Comparison of ENCODE assay signal across 1 cellular context in genomic region chr3:94115482-94115881, GRCh38.
TF ChIP-seq lines count a peak whose summit lies in the region.

No MANE protein-coding gene starts in this region.

TF ChIP-seq in HEK293, 187 proteins besides CTCF, POLR2A, EP300 and RAD21 (continued from another document):
- TF ChIP-seq KLF17 (tag by site-specific recombination; IDR thresholded peaks at IDR 0.05): no peak
- TF ChIP-seq MEIS1 (CRISPR knock-in tag; IDR thresholded peaks at IDR 0.05; ENCODE audit: borderline replicate concordance): no peak
- TF ChIP-seq ZNF561 (tag by site-specific recombination; IDR thresholded peaks at IDR 0.05; ENCODE audit: borderline replicate concordance): no peak
- no peak for TF ChIP-seq ZBTB48 (tag by site-specific recombination; IDR thresholded peaks at IDR 0.05)
- no peak for TF ChIP-seq YY2 (tag by site-specific recombination; IDR thresholded peaks at IDR 0.05)
- TF ChIP-seq ZNF747 (tag by site-specific recombination; IDR thresholded peaks at IDR 0.05): no peak
- no peak for TF ChIP-seq ZNF530 (tag by site-specific recombination; IDR thresholded peaks at IDR 0.05; ENCODE audit: low read depth)
- no peak for TF ChIP-seq ZNF280D (tag by site-specific recombination; IDR thresholded peaks at IDR 0.05)
- TF ChIP-seq ZNF510 (tag by site-specific recombination; IDR thresholded peaks at IDR 0.05; ENCODE audit: insufficient replicate concordance): no peak
- TF ChIP-seq ZNF394 (tag by site-specific recombination; IDR thresholded peaks at IDR 0.05; ENCODE audit: borderline replicate concordance): no peak
- TF ChIP-seq ZNF19 (tag by site-specific recombination; IDR thresholded peaks at IDR 0.05; ENCODE audit: low read depth): no peak
TF ChIP-seq in HEK293: peak in this region for 3.
